In the genomic region with DNA sequence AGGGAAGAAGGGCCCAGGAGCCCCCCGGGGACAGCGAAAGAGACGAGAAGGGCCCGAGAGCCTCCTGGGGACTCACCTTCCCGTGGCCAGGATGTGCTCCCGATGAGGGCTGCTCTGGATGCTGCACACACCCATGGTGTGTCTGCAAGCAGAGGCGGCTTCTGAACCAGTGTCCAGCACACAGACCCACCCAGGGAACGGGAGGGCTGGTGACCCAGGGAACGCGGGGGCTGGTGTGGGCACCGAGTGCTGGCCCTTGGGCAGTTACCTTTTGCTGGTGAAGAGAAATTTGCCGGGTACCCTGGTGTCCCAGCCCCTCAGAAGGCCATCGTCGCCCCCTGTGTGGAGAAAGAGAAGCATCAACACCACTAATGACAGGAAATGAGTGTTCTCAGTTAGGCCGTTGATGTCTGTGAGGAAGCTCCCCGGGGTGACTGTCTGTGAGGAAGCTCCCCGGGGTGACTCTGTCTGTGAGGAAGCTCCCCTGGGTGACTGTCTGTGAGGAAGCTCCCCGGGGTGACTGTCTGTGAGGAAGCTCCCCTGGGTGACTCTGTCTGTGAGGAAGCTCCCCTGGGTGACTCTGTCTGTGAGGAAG, we compare ENCODE assay signal across 16 cellular contexts. TPM values are rescaled to one million over a fixed set of nuclear protein-coding genes. Genes with fewer than 3 reads are reported as not detected.
DNase-seq lines count a peak whose midpoint lies in the region; ATAC-seq and TF ChIP-seq lines count a peak whose summit lies in the region.
"Had no signal": no experiment of that assay in that cellular context is flagged by ENCODE, and none has a peak within 500 bp of the region (broad histone marks: within the 10 kb centered on the region; RNA-seq: fewer than 3 reads in every experiment).

No MANE protein-coding gene starts in this region.

- intact Hi-C loops in CD8-positive, alpha-beta T cell (cut with DNase I, micrococcal nuclease) = no loop called here
- intact Hi-C loops in spleen (cut with DNase I; ENCODE audit: low total_unique reads) = no loop called here

- H3K36me3 Mint-ChIP-seq in activated T-cell treated with anti-CD3 and anti-CD28 coated beads, Interleukin-2, amount 50 U/mL, for 72 hours (ENCODE audit: insufficient read depth in 2 of 2) = peaks cover 9 to 13% of the 10 kb centered on the region in 2 donors
- peaks cover 40% of the 10 kb centered on the region for H3K36me3 Mint-ChIP-seq in CD8-positive, alpha-beta T cell
- peaks cover 48% of the 10 kb centered on the region for H3K36me3 Mint-ChIP-seq in activated T-helper 17 cell treated with anti-CD3 and anti-CD28 coated beads, Interleukin-2, amount 50 U/mL, for 72 hours (ENCODE audit: low read depth)

- no peak for TF ChIP-seq CTCF in CD8-positive, alpha-beta T cell (IDR thresholded peaks at IDR 0.05)
- TF ChIP-seq CTCF in spleen (IDR thresholded peaks at IDR 0.05 in 8 of 11, conservative IDR thresholded peaks at IDR 0.05 in 3 of 11) = no peak

- no peak overlapping the region for H3K27ac ChIP-seq in CD8-positive, alpha-beta T cell (ENCODE audit: low read depth, low read length)
- H3K27ac ChIP-seq in spleen = no peak overlapping the region

- no peaks in the 10 kb centered on the region for H3K27me3 ChIP-seq in CD8-positive, alpha-beta T cell (ENCODE audit: insufficient read depth, low read length)
- H3K27me3 ChIP-seq in spleen (replicated peaks in 1 of 7) = no peaks in the 10 kb centered on the region
- H3K27me3 ChIP-seq: BE2C had no signal

- H3K4me1 ChIP-seq in CD8-positive, alpha-beta T cell (ENCODE audit: insufficient read depth, low read length) = no peaks in the 10 kb centered on the region
- H3K4me1 ChIP-seq in spleen = peaks cover 0 to 4% (median 0%) of the 10 kb centered on the region in 6 donors
- H3K4me1 ChIP-seq: BE2C had no signal

- no peak for TF ChIP-seq POLR2A in spleen (IDR thresholded peaks at IDR 0.05)

- no peak overlapping the region for H3K4me3 Mint-ChIP-seq in activated T-cell treated with anti-CD3 and anti-CD28 coated beads, Interleukin-2, amount 50 U/mL, for 72 hours
- no peak overlapping the region for H3K4me3 Mint-ChIP-seq in CD8-positive, alpha-beta T cell
- H3K4me3 Mint-ChIP-seq in activated T-helper 17 cell treated with anti-CD3 and anti-CD28 coated beads, Interleukin-2, amount 50 U/mL, for 72 hours = no peak overlapping the region

- H3K9me3 ChIP-seq in CD8-positive, alpha-beta T cell (ENCODE audit: low read length) = no peaks in the 10 kb centered on the region
- H3K9me3 ChIP-seq in spleen = peaks cover 0 to 4% (median 0%) of the 10 kb centered on the region in 8 donors
- H3K9me3 ChIP-seq: BE2C had no signal

- no peak for DNase-seq in activated T-cell treated with anti-CD3 and anti-CD28 coated beads, Interleukin-2, amount 50 U/mL, for 72 hours
- DNase-seq in activated T-cell treated with anti-CD3 and anti-CD28 coated beads, Interleukin-2, amount 50 U/mL, for 48 hours = no peak
- DNase-seq in CD8-positive, alpha-beta T cell = peak in 1 of 7 experiments; percentile 41
- DNase-seq in spleen (peak; percentile 45), NCI-H2029 treated with DMSO at 0.1 percent for 48 hours (lab: John Stamatoyannopoulos, UW) (no peak)
- no peak for DNase-seq in activated CD4-positive, alpha-beta T cell treated with anti-CD3 and anti-CD28 coated beads for 4 hours
- DNase-seq: BE2C, DMS79, NCI-H1417, NCI-H187 treated with DMSO at 0.1 percent for 48 hours, NCI-H345, NCI-H524 treated with DMSO at 0.1 percent for 48 hours had no signal

- POLR2A ChIA-PET in CD8-positive, alpha-beta T cell (lab: Charles Lee) = no interaction called here

- no peak overlapping the region for H3K4me3 ChIP-seq in CD8-positive, alpha-beta T cell (ENCODE audit: low read depth, low read length)
- no peak overlapping the region for H3K4me3 ChIP-seq in spleen

- H3K27me3 Mint-ChIP-seq in activated T-cell treated with anti-CD3 and anti-CD28 coated beads, Interleukin-2, amount 50 U/mL, for 72 hours (ENCODE audit: low read depth) = no peaks in the 10 kb centered on the region
- H3K27me3 Mint-ChIP-seq in CD8-positive, alpha-beta T cell (ENCODE audit: low read depth) = no peaks in the 10 kb centered on the region
- no peaks in the 10 kb centered on the region for H3K27me3 Mint-ChIP-seq in activated T-helper 17 cell treated with anti-CD3 and anti-CD28 coated beads, Interleukin-2, amount 50 U/mL, for 72 hours

- H3K36me3 ChIP-seq in CD8-positive, alpha-beta T cell (ENCODE audit: insufficient read depth, low read length) = peaks cover 11% of the 10 kb centered on the region
- H3K36me3 ChIP-seq in spleen = peaks cover 0 to 50% (median 34%) of the 10 kb centered on the region in 6 donors

- no peaks in the 10 kb centered on the region for H3K9me3 Mint-ChIP-seq in activated T-cell treated with anti-CD3 and anti-CD28 coated beads, Interleukin-2, amount 50 U/mL, for 72 hours
- H3K9me3 Mint-ChIP-seq in CD8-positive, alpha-beta T cell = no peaks in the 10 kb centered on the region
- H3K9me3 Mint-ChIP-seq in activated T-helper 17 cell treated with anti-CD3 and anti-CD28 coated beads, Interleukin-2, amount 50 U/mL, for 72 hours = no peaks in the 10 kb centered on the region

- peak overlapping the region; percentile 82 for H3K27ac Mint-ChIP-seq in activated T-cell treated with anti-CD3 and anti-CD28 coated beads, Interleukin-2, amount 50 U/mL, for 72 hours
- H3K27ac Mint-ChIP-seq in CD8-positive, alpha-beta T cell = no peak overlapping the region
- H3K27ac Mint-ChIP-seq in activated T-helper 17 cell treated with anti-CD3 and anti-CD28 coated beads, Interleukin-2, amount 50 U/mL, for 72 hours = peak overlapping the region; percentile 73

- WGBS in spleen, 5 donors = 75 to 80% (median 79%) methylated on average over 15 to 18 of the region's 18 CpGs

- ATAC-seq in activated T-cell treated with anti-CD3 and anti-CD28 coated beads, Interleukin-2, amount 50 U/mL, for 72 hours (replicated peaks in 1 of 2) = no peak
- peak; percentile 55 for ATAC-seq in CD8-positive, alpha-beta T cell
- ATAC-seq in activated T-helper 17 cell treated with anti-CD3 and anti-CD28 coated beads, Interleukin-2, amount 50 U/mL, for 72 hours (replicated peaks) = no peak
- no peak for ATAC-seq in HG03457 (IDR thresholded peaks at IDR 0.05; ENCODE audit: unreplicated experiment)
- ATAC-seq: Right ventricle myocardium inferior had no signal

- peaks cover 5% of the 10 kb centered on the region for H3K4me1 Mint-ChIP-seq in activated T-cell treated with anti-CD3 and anti-CD28 coated beads, Interleukin-2, amount 50 U/mL, for 72 hours (ENCODE audit: low read depth)
- H3K4me1 Mint-ChIP-seq in CD8-positive, alpha-beta T cell (ENCODE audit: low read depth) = peaks cover 4% of the 10 kb centered on the region
- peaks cover 8% of the 10 kb centered on the region for H3K4me1 Mint-ChIP-seq in activated T-helper 17 cell treated with anti-CD3 and anti-CD28 coated beads, Interleukin-2, amount 50 U/mL, for 72 hours

- CTCF ChIA-PET in CD8-positive, alpha-beta T cell (lab: Charles Lee) = no interaction called here

RNA-seq across cellular contexts. Expression of a gene that starts 13.2 kb away (rescaled TPM):
- 10 to 100 TPM; 26.6 to 28.4 TPM for total RNA-seq in activated T-cell treated with anti-CD3 and anti-CD28 coated beads, Interleukin-2, amount 50 U/mL, for 72 hours
- 10 to 100 TPM; 31.8 to 33.5 TPM for total RNA-seq in CD8-positive, alpha-beta T cell
- 10 to 100 TPM; 23.3 to 45.5 TPM for total RNA-seq in activated T-helper 17 cell treated with anti-CD3 and anti-CD28 coated beads, Interleukin-2, amount 50 U/mL, for 72 hours
- total RNA-seq in spleen = 10 to 100 TPM; 20.5 to 38.1 (median 32.8) TPM
- polyA plus RNA-seq in spleen = 10 to 100 TPM; 69.9 to 98.1 (median 84.9) TPM

RNA-seq across cellular contexts. Expression of a gene that starts 13.8 kb away (rescaled TPM):
- total RNA-seq in activated T-cell treated with anti-CD3 and anti-CD28 coated beads, Interleukin-2, amount 50 U/mL, for 72 hours = 10 to 100 TPM; 32.8 to 41.9 TPM
- total RNA-seq in CD8-positive, alpha-beta T cell = 10 to 100 TPM; 47.0 to 49.8 TPM
- total RNA-seq in activated T-helper 17 cell treated with anti-CD3 and anti-CD28 coated beads, Interleukin-2, amount 50 U/mL, for 72 hours = 10 to 100 TPM; 26.7 to 35.5 TPM
- total RNA-seq in spleen = 10 to 100 TPM; 31.7 to 47.3 (median 39.8) TPM
- 10 to 100 TPM; 41.3 to 80.5 (median 67.4) TPM for polyA plus RNA-seq in spleen

RNA-seq across cellular contexts. Expression of a gene that starts 14.7 kb away (rescaled TPM):
- 1 to 10 TPM; 6.8 to 8.2 TPM for total RNA-seq in activated T-cell treated with anti-CD3 and anti-CD28 coated beads, Interleukin-2, amount 50 U/mL, for 72 hours
- 1 to 10 TPM; 5.1 to 5.6 TPM for total RNA-seq in CD8-positive, alpha-beta T cell
- 1 to 10 TPM; 2.9 to 5.1 TPM for total RNA-seq in activated T-helper 17 cell treated with anti-CD3 and anti-CD28 coated beads, Interleukin-2, amount 50 U/mL, for 72 hours
- total RNA-seq in spleen = 10 to 100 TPM in 4 of 7 donors, 1 to 10 TPM in 3; 5.1 to 22.7 (median 11.3) TPM
- 10 to 100 TPM in 2 of 3 donors, 1 to 10 TPM in 1; 8.4 to 19.9 (median 10.1) TPM for polyA plus RNA-seq in spleen
- total RNA-seq: H4 had no signal

RNA-seq across cellular contexts. Expression of a gene that starts 25.4 kb away (rescaled TPM):
- total RNA-seq in activated T-cell treated with anti-CD3 and anti-CD28 coated beads, Interleukin-2, amount 50 U/mL, for 72 hours = 10 to 100 TPM; 27.4 to 34.5 TPM
- total RNA-seq in CD8-positive, alpha-beta T cell = 10 to 100 TPM in 1 of 2 experiments, 1 to 10 TPM in 1; 9.0 to 10.3 TPM
- total RNA-seq in activated T-helper 17 cell treated with anti-CD3 and anti-CD28 coated beads, Interleukin-2, amount 50 U/mL, for 72 hours = 10 to 100 TPM; 27.2 to 43.6 TPM
- total RNA-seq in spleen = 10 to 100 TPM; 12.7 to 17.5 (median 15.3) TPM
- 10 to 100 TPM; 17.7 to 24.1 (median 17.8) TPM for polyA plus RNA-seq in spleen

RNA-seq across cellular contexts. Expression of a gene that starts 40.6 kb away (rescaled TPM):
- total RNA-seq in activated T-cell treated with anti-CD3 and anti-CD28 coated beads, Interleukin-2, amount 50 U/mL, for 72 hours = 10 to 100 TPM; 45.3 to 47.2 TPM
- 10 to 100 TPM; 30.8 to 35.9 TPM for total RNA-seq in CD8-positive, alpha-beta T cell
- total RNA-seq in activated T-helper 17 cell treated with anti-CD3 and anti-CD28 coated beads, Interleukin-2, amount 50 U/mL, for 72 hours = 10 to 100 TPM; 39.0 to 43.0 TPM
- 10 to 100 TPM; 51.4 to 85.2 (median 70.2) TPM for total RNA-seq in spleen
- polyA plus RNA-seq in spleen = 100 to 1,000 TPM in 1 of 3 donors, 10 to 100 TPM in 2; 60.1 to 158 (median 95.1) TPM
